In the genomic region with DNA sequence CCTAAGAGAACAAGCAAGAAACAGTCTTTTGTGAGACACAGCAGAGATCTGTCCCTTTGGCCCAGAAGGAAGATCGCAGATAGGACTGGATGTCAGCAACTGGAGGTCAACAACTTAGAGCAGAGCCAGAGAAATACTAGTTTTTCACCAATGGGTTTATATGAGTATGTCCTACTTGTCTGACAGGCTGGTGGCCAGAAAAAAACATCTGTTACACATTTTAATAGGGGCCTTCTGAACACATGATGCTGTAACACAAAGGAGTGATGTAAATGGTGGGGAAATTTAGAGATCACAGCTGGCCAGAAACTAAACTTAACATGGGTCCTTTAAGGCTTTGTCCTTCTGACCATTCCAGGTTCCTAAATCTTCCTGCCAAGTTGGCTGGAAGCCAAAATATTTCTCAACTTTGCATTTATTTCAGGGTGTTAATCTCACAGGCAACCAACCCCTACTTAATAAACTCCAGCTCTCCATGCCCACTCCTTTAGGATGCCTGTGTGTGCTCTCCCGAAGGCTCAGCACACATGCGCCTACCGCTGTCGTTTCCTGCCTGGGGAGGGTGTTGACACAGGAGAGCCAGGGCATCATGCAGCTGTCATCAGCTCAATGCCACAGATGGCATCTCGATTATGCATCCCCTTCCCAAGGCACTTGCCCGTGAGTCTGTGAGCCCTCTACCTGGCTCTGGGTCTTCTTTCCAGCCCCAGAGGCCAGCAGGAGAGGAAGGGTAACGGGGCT, we compare ENCODE assay signal across 9 cellular contexts.
DNase-seq lines count a peak whose midpoint lies in the region; ATAC-seq, FAIRE-seq and TF ChIP-seq lines count a peak whose summit lies in the region.
"Had no signal": no experiment of that assay in that cellular context is flagged by ENCODE, and none has a peak within 500 bp of the region (broad histone marks: within the 10 kb centered on the region; RNA-seq: fewer than 3 reads in every experiment).

No MANE protein-coding gene starts in this region.

- no peak for TF ChIP-seq CTCF in omental fat pad (IDR thresholded peaks at IDR 0.05)

- H3K27ac Mint-ChIP-seq in activated T-helper 1 cell treated with anti-CD3 and anti-CD28 coated beads, Interleukin-12 subunit alpha, Interleukin-12 subunit beta, Interleukin-2, Interleukin-4 antibody, amounts not matched to agents 30 ng/mL and 10 ng/mL and 1 ng/mL, durations not matched to agents 14 hours and 24 hours and 36 hours: no peak overlapping the region
- no peak overlapping the region for H3K27ac Mint-ChIP-seq in stimulated activated memory B cell treated with anti-CD40 and anti-IgM and Interleukin-4, amounts not matched to agents 10 μg/mL and 1 μg/mL and 100 μg/mL, for 72 hours

- intact Hi-C loops in activated T-helper 1 cell treated with anti-CD3 and anti-CD28 coated beads, Interleukin-12 subunit alpha, Interleukin-12 subunit beta, Interleukin-2, Interleukin-4 antibody, amounts not matched to agents 30 ng/mL and 10 ng/mL and 1 ng/mL, durations not matched to agents 14 hours and 24 hours and 36 hours (cut with micrococcal nuclease): no loop called here

- no peaks in the 10 kb centered on the region for H3K36me3 Mint-ChIP-seq in activated T-helper 1 cell treated with anti-CD3 and anti-CD28 coated beads, Interleukin-12 subunit alpha, Interleukin-12 subunit beta, Interleukin-2, Interleukin-4 antibody, amounts not matched to agents 30 ng/mL and 10 ng/mL and 1 ng/mL, durations not matched to agents 14 hours and 24 hours and 36 hours (ENCODE audit: low read depth)
- no peaks in the 10 kb centered on the region for H3K36me3 Mint-ChIP-seq in stimulated activated memory B cell treated with anti-CD40 and anti-IgM and Interleukin-4, amounts not matched to agents 10 μg/mL and 1 μg/mL and 100 μg/mL, for 72 hours

- DNase-seq in COLO668 (lab: John Stamatoyannopoulos, UW; ENCODE audit: unreplicated experiment) (peak; percentile 73), NCI-H524 (lab: John Stamatoyannopoulos, UW) (peak; percentile 77 to 93), fibroblast of peridontal ligament (ENCODE audit: extremely low read depth) (peak; percentile 42), omental fat pad (ENCODE audit: low spot score) (no peak), SKM-1 (lab: John Stamatoyannopoulos, UW; ENCODE audit: unreplicated experiment) (no peak), GM19239 (ENCODE audit: insufficient read length, low spot score) (no peak)
- no peak for DNase-seq in activated T-helper 1 cell treated with anti-CD3 and anti-CD28 coated beads, Interleukin-12 subunit alpha, Interleukin-12 subunit beta, Interleukin-2, Interleukin-4 antibody, amounts not matched to agents 30 ng/mL and 10 ng/mL and 1 ng/mL, durations not matched to agents 14 hours and 24 hours and 36 hours (ENCODE audit: low spot score)
- DNase-seq: DMS79 had no signal

- peak; percentile 38 for ATAC-seq in omental fat pad (ENCODE audit: low FRiP score)
- no peak for ATAC-seq in stimulated activated memory B cell treated with anti-CD40 and anti-IgM and Interleukin-4, amounts not matched to agents 10 μg/mL and 1 μg/mL and 100 μg/mL, for 72 hours

- H3K4me1 Mint-ChIP-seq in activated T-helper 1 cell treated with anti-CD3 and anti-CD28 coated beads, Interleukin-12 subunit alpha, Interleukin-12 subunit beta, Interleukin-2, Interleukin-4 antibody, amounts not matched to agents 30 ng/mL and 10 ng/mL and 1 ng/mL, durations not matched to agents 14 hours and 24 hours and 36 hours (ENCODE audit: low read depth): no peaks in the 10 kb centered on the region
- no peaks in the 10 kb centered on the region for H3K4me1 Mint-ChIP-seq in stimulated activated memory B cell treated with anti-CD40 and anti-IgM and Interleukin-4, amounts not matched to agents 10 μg/mL and 1 μg/mL and 100 μg/mL, for 72 hours

- no peak for FAIRE-seq in GM19239 (lab: Jason Lieb, UNC)

- H3K9me3 Mint-ChIP-seq in activated T-helper 1 cell treated with anti-CD3 and anti-CD28 coated beads, Interleukin-12 subunit alpha, Interleukin-12 subunit beta, Interleukin-2, Interleukin-4 antibody, amounts not matched to agents 30 ng/mL and 10 ng/mL and 1 ng/mL, durations not matched to agents 14 hours and 24 hours and 36 hours: peaks cover 12% of the 10 kb centered on the region
- H3K9me3 Mint-ChIP-seq in stimulated activated memory B cell treated with anti-CD40 and anti-IgM and Interleukin-4, amounts not matched to agents 10 μg/mL and 1 μg/mL and 100 μg/mL, for 72 hours: peaks cover 13% of the 10 kb centered on the region

- H3K27me3 Mint-ChIP-seq in activated T-helper 1 cell treated with anti-CD3 and anti-CD28 coated beads, Interleukin-12 subunit alpha, Interleukin-12 subunit beta, Interleukin-2, Interleukin-4 antibody, amounts not matched to agents 30 ng/mL and 10 ng/mL and 1 ng/mL, durations not matched to agents 14 hours and 24 hours and 36 hours (ENCODE audit: insufficient read depth): peaks cover 3% of the 10 kb centered on the region
- H3K27me3 Mint-ChIP-seq in stimulated activated memory B cell treated with anti-CD40 and anti-IgM and Interleukin-4, amounts not matched to agents 10 μg/mL and 1 μg/mL and 100 μg/mL, for 72 hours: no peaks in the 10 kb centered on the region

- H3K4me3 Mint-ChIP-seq in activated T-helper 1 cell treated with anti-CD3 and anti-CD28 coated beads, Interleukin-12 subunit alpha, Interleukin-12 subunit beta, Interleukin-2, Interleukin-4 antibody, amounts not matched to agents 30 ng/mL and 10 ng/mL and 1 ng/mL, durations not matched to agents 14 hours and 24 hours and 36 hours: no peak overlapping the region
- H3K4me3 Mint-ChIP-seq in stimulated activated memory B cell treated with anti-CD40 and anti-IgM and Interleukin-4, amounts not matched to agents 10 μg/mL and 1 μg/mL and 100 μg/mL, for 72 hours: no peak overlapping the region

Comparison
In these comparisons a context has a peak if more than half of its experiments do, and no peak if none do; other contexts are left out.
1. DNase-seq: peak in COLO668 (single experiment), NCI-H524 (2 of 2) and fibroblast of peridontal ligament (single experiment); none in omental fat pad (single experiment), activated T-helper 1 cell treated with anti-CD3 and anti-CD28 coated beads, Interleukin-12 subunit alpha, Interleukin-12 subunit beta, Interleukin-2, Interleukin-4 antibody, amounts not matched to agents 30 ng/mL and 10 ng/mL and 1 ng/mL, durations not matched to agents 14 hours and 24 hours and 36 hours (single experiment), SKM-1 (single experiment) and GM19239 (single experiment).